Comparison of ENCODE assay signal across 9 cellular contexts in the genomic region with DNA sequence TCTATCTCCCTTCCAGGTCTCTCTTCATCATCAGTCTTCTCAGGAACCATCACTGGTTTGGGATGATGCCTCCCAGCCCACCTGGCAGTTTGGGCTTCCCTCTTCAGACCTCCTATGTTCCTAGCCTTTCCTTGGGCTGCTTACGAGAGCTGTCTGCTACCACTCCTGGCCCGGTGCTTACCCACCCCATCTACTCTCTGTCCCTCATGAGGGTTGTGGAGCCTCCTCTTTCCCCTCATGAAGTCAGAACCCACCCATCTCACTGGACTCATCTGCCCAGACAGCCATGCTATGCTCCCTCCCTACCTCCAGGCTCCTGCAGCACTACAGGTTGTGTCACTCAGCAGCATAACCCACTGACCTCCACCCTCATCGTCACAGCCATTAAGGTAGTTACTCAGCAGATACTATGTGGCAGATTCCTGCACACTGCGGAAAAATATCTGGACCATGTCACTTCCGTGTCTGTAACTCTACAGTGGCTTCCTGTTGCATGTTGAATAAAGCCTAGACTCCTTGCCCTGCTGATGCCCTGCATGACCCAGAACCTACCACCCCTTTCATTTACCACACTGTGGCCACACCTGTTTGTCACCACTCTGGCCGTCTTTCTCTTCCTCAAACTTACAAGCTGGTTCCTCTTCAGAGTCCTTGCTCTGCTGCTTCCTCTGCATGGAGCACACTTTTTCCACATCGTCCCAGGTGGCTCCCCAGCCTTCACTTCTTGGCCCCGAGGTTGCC. TPM values are rescaled to one million over a fixed set of nuclear protein-coding genes. Genes with fewer than 3 reads are reported as not detected.
DNase-seq lines count a peak whose midpoint lies in the region; ATAC-seq and TF ChIP-seq lines count a peak whose summit lies in the region.
"Had no signal": no experiment of that assay in that cellular context is flagged by ENCODE, and none has a peak within 500 bp of the region (broad histone marks: within the 10 kb centered on the region; RNA-seq: fewer than 3 reads in every experiment).

No MANE protein-coding gene starts in this region.

- no peaks in the 10 kb centered on the region for H3K9me3 Mint-ChIP-seq in activated B cell treated with CpG ODN at 0.5 μM for 24 hours
- no peaks in the 10 kb centered on the region for H3K9me3 Mint-ChIP-seq in natural killer cell

- in situ Hi-C loops in HAP-1 (cut with MboI; ENCODE audit: low sequenced_read_pairs): no loop called here

- peaks cover 78% of the 10 kb centered on the region for H3K4me1 Mint-ChIP-seq in activated B cell treated with CpG ODN at 0.5 μM for 24 hours
- H3K4me1 Mint-ChIP-seq in natural killer cell: peaks cover 40 to 61% of the 10 kb centered on the region in 2 donors

- DNase-seq in left ventricle myocardium inferior (peak; percentile 11), Right ventricle myocardium superior (no peak), activated B cell treated with CpG ODN at 0.5 μM for 24 hours (peak; percentile 45), natural killer cell (no peak), GM10266 (ENCODE audit: extremely low spot score) (no peak), GM10248 (ENCODE audit: extremely low spot score) (no peak), HAP-1 (ENCODE audit: low spot score in 2 of 2) (no peak)

- H3K4me3 Mint-ChIP-seq in activated B cell treated with CpG ODN at 0.5 μM for 24 hours (peak overlapping the region; percentile 93), natural killer cell (peak overlapping the region; percentile 92)

- peak overlapping the region; percentile 95 for H3K27ac Mint-ChIP-seq in activated B cell treated with CpG ODN at 0.5 μM for 24 hours
- H3K27ac Mint-ChIP-seq in natural killer cell: peak overlapping the region; percentile 87 to 94

- CTCF ChIA-PET in activated B cell treated with CpG ODN at 0.5 μM for 24 hours (lab: Charles Lee): interaction anchor here (1.2 kb wide), 1 partner anchor 26 kb away, joined by 3 read pairs; no protein-coding TSS in a partner anchor
- CTCF ChIA-PET in GM10248 (lab: Yijun Ruan, JAX): interaction anchor here (1.4 to 1.5 kb wide), 2 partner anchors 9 to 12 kb away, joined by 3 read pairs; no protein-coding TSS in a partner anchor

- H3K27ac ChIP-seq in left ventricle myocardium inferior (replicated peaks): peak overlapping the region; percentile 10

- H3K9me3 ChIP-seq in left ventricle myocardium inferior (replicated peaks) (no peaks in the 10 kb centered on the region), HAP-1 (no peaks in the 10 kb centered on the region)

- H3K4me3 ChIP-seq in left ventricle myocardium inferior (peak overlapping the region; percentile 85), HAP-1 (no peak overlapping the region)
- H3K4me3 ChIP-seq: lung had no signal

- POLR2A ChIA-PET in activated B cell treated with CpG ODN at 0.5 μM for 24 hours (lab: Charles Lee): interaction anchor here (0.6 to 7.5 kb wide), 14 partner anchors 8 to 443 kb away, joined by 3 to 55 read pairs (median 4); a partner anchor contains a TSS
- POLR2A ChIA-PET in GM10248 (lab: Yijun Ruan, JAX): interaction anchor here (0.6 kb wide), 1 partner anchor 14 kb away, joined by 3 read pairs; no protein-coding TSS in a partner anchor

- peaks cover 26% of the 10 kb centered on the region for H3K36me3 ChIP-seq in left ventricle myocardium inferior
- peaks cover 37% of the 10 kb centered on the region for H3K36me3 ChIP-seq in HAP-1 (replicated peaks)

- no peaks in the 10 kb centered on the region for H3K27me3 ChIP-seq in left ventricle myocardium inferior (ENCODE audit: low read depth)
- no peaks in the 10 kb centered on the region for H3K27me3 ChIP-seq in HAP-1 (ENCODE audit: low read depth)

- H3K4me1 ChIP-seq in left ventricle myocardium inferior: peaks cover 62% of the 10 kb centered on the region
- peaks cover 7% of the 10 kb centered on the region for H3K4me1 ChIP-seq in HAP-1

- H3K36me3 Mint-ChIP-seq in activated B cell treated with CpG ODN at 0.5 μM for 24 hours (ENCODE audit: low read depth): peaks cover 50% of the 10 kb centered on the region
- no peaks in the 10 kb centered on the region for H3K36me3 Mint-ChIP-seq in natural killer cell

- no peaks in the 10 kb centered on the region for H3K27me3 Mint-ChIP-seq in activated B cell treated with CpG ODN at 0.5 μM for 24 hours
- H3K27me3 Mint-ChIP-seq in natural killer cell (ENCODE audit: low read depth in 2 of 2): no peaks in the 10 kb centered on the region

- ATAC-seq in Right ventricle myocardium superior (ENCODE audit: poor library complexity) (no peak), HG03159 (IDR thresholded peaks at IDR 0.05; ENCODE audit: unreplicated experiment) (peak; percentile 62), activated B cell treated with CpG ODN at 0.5 μM for 24 hours (ENCODE audit: low read depth) (peak; percentile 83), natural killer cell (peak; percentile 35 to 74 (median 39))

- intact Hi-C loops in left ventricle myocardium inferior (cut with micrococcal nuclease) (no loop called here), Right ventricle myocardium superior (cut with DNase I) (no loop called here), activated B cell treated with CpG ODN at 0.5 μM for 24 hours (cut with micrococcal nuclease) (loop anchor here (1.0 to 10.0 kb wide), 5 partner anchors 13 to 528 kb away; a partner anchor contains a TSS), natural killer cell (cut with micrococcal nuclease) (loop anchor here (5.0 kb wide), 1 partner anchor 36 kb away; a partner anchor contains a TSS)

- no peak for TF ChIP-seq CTCF in left ventricle myocardium inferior (IDR thresholded peaks at IDR 0.05; ENCODE audit: borderline replicate concordance)
- no peak for TF ChIP-seq CTCF in activated B cell treated with CpG ODN at 0.5 μM for 24 hours (IDR thresholded peaks at IDR 0.05)
- TF ChIP-seq CTCF in natural killer cell (IDR thresholded peaks at IDR 0.05): no peak
- no peak for TF ChIP-seq CTCF in GM10266 (IDR thresholded peaks at IDR 0.05; ENCODE audit: control insufficient read depth, insufficient read depth, low read depth, missing control alignments)
- TF ChIP-seq CTCF in GM10248 (IDR thresholded peaks at IDR 0.05; ENCODE audit: control extremely low read depth, extremely low read depth, low read depth, missing control alignments): no peak

RNA-seq across cellular contexts. Expression of a gene that starts 2.0 kb away (rescaled TPM):
- total RNA-seq in left ventricle myocardium inferior: 33.1 TPM
- total RNA-seq in Right ventricle myocardium superior: 28.0 TPM
- 198 and 210 TPM in 2 replicates for total RNA-seq in activated B cell treated with CpG ODN at 0.5 μM for 24 hours
- total RNA-seq in natural killer cell: 100 to 1,000 TPM; 123 to 129 (median 129) TPM

RNA-seq across cellular contexts. Expression of a gene that starts 18.9 kb away (rescaled TPM):
- total RNA-seq in left ventricle myocardium inferior (671 TPM), Right ventricle myocardium superior (1,131 TPM), activated B cell treated with CpG ODN at 0.5 μM for 24 hours (1.1 and 1.2 TPM in 2 replicates), natural killer cell (1 to 10 TPM; 1.0 to 1.9 (median 1.5) TPM)

RNA-seq across cellular contexts. Expression of a gene that starts 35.8 kb away (rescaled TPM):
- total RNA-seq in left ventricle myocardium inferior (12.4 TPM), Right ventricle myocardium superior (15.5 TPM), activated B cell treated with CpG ODN at 0.5 μM for 24 hours (53.0 and 69.7 TPM in 2 replicates), natural killer cell (10 to 100 TPM; 41.7 to 74.1 (median 50.9) TPM)

RNA-seq across cellular contexts. Expression of a gene that starts 48.8 kb away (rescaled TPM):
- total RNA-seq in left ventricle myocardium inferior (not detected), Right ventricle myocardium superior (not detected), activated B cell treated with CpG ODN at 0.5 μM for 24 hours (not detected in 2 replicates), natural killer cell (under 1 TPM in 2 of 3 donors, not detected in 1; 0.18 to 0.24 TPM)

RNA-seq across cellular contexts. Expression of a gene that starts 57.7 kb away (rescaled TPM):
- total RNA-seq in left ventricle myocardium inferior (20.5 TPM), Right ventricle myocardium superior (12.4 TPM), activated B cell treated with CpG ODN at 0.5 μM for 24 hours (17.4 and 21.7 TPM in 2 replicates), natural killer cell (1 to 10 TPM; 3.3 to 9.0 (median 6.4) TPM)

Comparison
In these comparisons a context has a peak if more than half of its experiments do, and no peak if none do; other contexts are left out.
1. DNase-seq: peak in left ventricle myocardium inferior (single experiment) and activated B cell treated with CpG ODN at 0.5 μM for 24 hours (single experiment); none in Right ventricle myocardium superior (single experiment), natural killer cell (single experiment), GM10266 (single experiment), GM10248 (single experiment) and HAP-1 (0 of 2).
2. RNA of a gene that starts 18.9 kb away (total RNA-seq): 1,131 TPM in Right ventricle myocardium superior (single experiment) and 671 TPM in left ventricle myocardium inferior (single experiment); 1.0 to 1.9 TPM in natural killer cell and 1.1 to 1.2 TPM in activated B cell treated with CpG ODN at 0.5 μM for 24 hours; every median in the first group is over 100 times any median in the second.
3. intact Hi-C loops: an anchor here in activated B cell treated with CpG ODN at 0.5 μM for 24 hours (1.0 to 10.0 kb wide) and natural killer cell (5.0 kb wide); none called in left ventricle myocardium inferior and Right ventricle myocardium superior.